23 cellular contexts compared by ENCODE assay signal in genomic region chr5:179841621-179842020, GRCh38. TPM values are rescaled to one million over a fixed set of nuclear protein-coding genes. Genes with fewer than 3 reads are reported as not detected.
DNase-seq lines count a peak whose midpoint lies in the region; ATAC-seq and TF ChIP-seq lines count a peak whose summit lies in the region.
"Had no signal": no experiment of that assay in that cellular context is flagged by ENCODE, and none has a peak within 500 bp of the region (broad histone marks: within the 10 kb centered on the region; RNA-seq: fewer than 3 reads in every experiment).

No MANE protein-coding gene starts in this region.

- no peak for TF ChIP-seq CTCF in chondrocyte (IDR thresholded peaks at IDR 0.05)
- no peak for TF ChIP-seq CTCF in osteoblast (IDR thresholded peaks at IDR 0.05; ENCODE audit: extremely low read depth, low read depth, low read length)

- H3K9me3 Mint-ChIP-seq in activated T-cell treated with anti-CD3 and anti-CD28 coated beads, Interleukin-2, amount 50 U/mL, for 24 hours: peaks cover 3% of the 10 kb centered on the region
- H3K9me3 Mint-ChIP-seq in chondrocyte (ENCODE audit: low read depth): peaks cover 9% of the 10 kb centered on the region
- H3K9me3 Mint-ChIP-seq in stimulated activated effector memory CD8-positive, alpha-beta T cell treated with anti-CD3 and anti-CD28 coated beads, Interleukin-12 subunit alpha, Interleukin-12 subunit beta, amount 100 ng/mL, for 72 hours: peaks cover 4% of the 10 kb centered on the region

- no peaks in the 10 kb centered on the region for H3K4me1 ChIP-seq in osteoblast (ENCODE audit: insufficient read depth, low read length)
- H3K4me1 ChIP-seq: BE2C had no signal

- ATAC-seq in stimulated activated effector memory CD8-positive, alpha-beta T cell treated with anti-CD3 and anti-CD28 coated beads, Interleukin-12 subunit alpha, Interleukin-12 subunit beta, amount 100 ng/mL, for 72 hours: no peak
- ATAC-seq: HCT116 had no signal

- H3K27ac ChIP-seq in osteoblast (ENCODE audit: low read depth, low read length): no peak overlapping the region

- no peak overlapping the region for H3K4me2 ChIP-seq in osteoblast (ENCODE audit: insufficient read depth, low read length)

- H3K36me3 Mint-ChIP-seq in activated T-cell treated with anti-CD3 and anti-CD28 coated beads, Interleukin-2, amount 50 U/mL, for 24 hours (ENCODE audit: low read depth): peaks cover 72% of the 10 kb centered on the region
- H3K36me3 Mint-ChIP-seq in chondrocyte (ENCODE audit: low read depth): peaks cover 23% of the 10 kb centered on the region
- H3K36me3 Mint-ChIP-seq in stimulated activated effector memory CD8-positive, alpha-beta T cell treated with anti-CD3 and anti-CD28 coated beads, Interleukin-12 subunit alpha, Interleukin-12 subunit beta, amount 100 ng/mL, for 72 hours: peaks cover 52% of the 10 kb centered on the region

- H3K27me3 Mint-ChIP-seq in activated T-cell treated with anti-CD3 and anti-CD28 coated beads, Interleukin-2, amount 50 U/mL, for 24 hours: no peaks in the 10 kb centered on the region
- H3K27me3 Mint-ChIP-seq in chondrocyte (ENCODE audit: low read depth): no peaks in the 10 kb centered on the region
- H3K27me3 Mint-ChIP-seq: CD4-positive, alpha-beta T cell; IgD-negative memory B cell had no signal

- no peak overlapping the region for H3K4me3 Mint-ChIP-seq in activated T-cell treated with anti-CD3 and anti-CD28 coated beads, Interleukin-2, amount 50 U/mL, for 24 hours
- no peak overlapping the region for H3K4me3 Mint-ChIP-seq in chondrocyte (ENCODE audit: unreplicated experiment)
- no peak overlapping the region for H3K4me3 Mint-ChIP-seq in stimulated activated effector memory CD8-positive, alpha-beta T cell treated with anti-CD3 and anti-CD28 coated beads, Interleukin-12 subunit alpha, Interleukin-12 subunit beta, amount 100 ng/mL, for 72 hours
- H3K4me3 Mint-ChIP-seq: CD4-positive, alpha-beta T cell; IgD-negative memory B cell had no signal

- H2AFZ ChIP-seq in osteoblast (ENCODE audit: low read length): no peak overlapping the region

- H3K27ac Mint-ChIP-seq in activated T-cell treated with anti-CD3 and anti-CD28 coated beads, Interleukin-2, amount 50 U/mL, for 24 hours: peak overlapping the region; percentile 37
- no peak overlapping the region for H3K27ac Mint-ChIP-seq in chondrocyte (ENCODE audit: unreplicated experiment)
- H3K27ac Mint-ChIP-seq in stimulated activated effector memory CD8-positive, alpha-beta T cell treated with anti-CD3 and anti-CD28 coated beads, Interleukin-12 subunit alpha, Interleukin-12 subunit beta, amount 100 ng/mL, for 72 hours: peak overlapping the region; percentile 73
- H3K27ac Mint-ChIP-seq: CD4-positive, alpha-beta T cell had no signal

- H3K4me3 ChIP-seq in osteoblast (ENCODE audit: insufficient read depth, low read length): no peak overlapping the region
- H3K4me3 ChIP-seq: MG63 had no signal

- H4K20me1 ChIP-seq in osteoblast (ENCODE audit: insufficient read depth, low read length): peaks cover 3% of the 10 kb centered on the region

- peaks cover 22% of the 10 kb centered on the region for H3K36me3 ChIP-seq in osteoblast (ENCODE audit: insufficient read depth, low read length)

- DNase-seq in activated T-cell treated with anti-CD3 and anti-CD28 coated beads, Interleukin-2, amount 50 U/mL, for 24 hours: no peak
- DNase-seq in activated T-cell treated with anti-CD3 and anti-CD28 coated beads, Interleukin-2, amount 50 U/mL, for 48 hours: no peak
- DNase-seq in chondrocyte (ENCODE audit: low spot score): peak; percentile 91
- peak; percentile 15 for DNase-seq in osteoblast (ENCODE audit: insufficient read length, low spot score, missing footprints)
- DNase-seq in stimulated activated effector memory CD8-positive, alpha-beta T cell treated with anti-CD3 and anti-CD28 coated beads, Interleukin-12 subunit alpha, Interleukin-12 subunit beta, amount 100 ng/mL, for 72 hours (ENCODE audit: low spot score in 2 of 2): no peak
- DNase-seq in ureter (ENCODE audit: low spot score): no peak
- DNase-seq in GM19238 (ENCODE audit: insufficient read length, low spot score): no peak
- DNase-seq in stimulated activated CD4-positive, alpha-beta T cell treated with anti-CD3 and anti-CD28 coated beads, Interleukin-4, amount 100 ng/mL, for 24 hours: no peak
- DNase-seq: BE2C; CD4-positive, alpha-beta T cell; DMS53; GOT3; Kasumi-1; MG63; NCI-H1092; NCI-H146; NCI-H2081 treated with DMSO at 0.1 percent for 48 hours; NCI-H510A treated with DMSO at 0.1 percent for 48 hours; NCI-H774; OCI-M1; SHP77 treated with DMSO at 0.1 percent for 48 hours had no signal

- H3K79me2 ChIP-seq in osteoblast (ENCODE audit: insufficient read depth, low read length): no peaks in the 10 kb centered on the region

- no peaks in the 10 kb centered on the region for H3K9me3 ChIP-seq in osteoblast (ENCODE audit: low read depth, low read length)
- H3K9me3 ChIP-seq: BE2C had no signal

- peaks cover 10% of the 10 kb centered on the region for H3K4me1 Mint-ChIP-seq in activated T-cell treated with anti-CD3 and anti-CD28 coated beads, Interleukin-2, amount 50 U/mL, for 24 hours (ENCODE audit: low read depth)
- no peaks in the 10 kb centered on the region for H3K4me1 Mint-ChIP-seq in chondrocyte (ENCODE audit: low read depth)
- peaks cover 8% of the 10 kb centered on the region for H3K4me1 Mint-ChIP-seq in stimulated activated effector memory CD8-positive, alpha-beta T cell treated with anti-CD3 and anti-CD28 coated beads, Interleukin-12 subunit alpha, Interleukin-12 subunit beta, amount 100 ng/mL, for 72 hours

- no peaks in the 10 kb centered on the region for H3K27me3 ChIP-seq in osteoblast (ENCODE audit: insufficient read depth, low read length)
- H3K27me3 ChIP-seq: BE2C, MG63 had no signal

RNA-seq across cellular contexts. Expression of gene MRNIP, which starts 17.0 kb away (rescaled TPM):
- 13.4 to 20.0 TPM (median 16.4 TPM) in 3 replicates for total RNA-seq in chondrocyte
- 10.1 and 12.7 TPM in 2 replicates for total RNA-seq in osteoblast
- total RNA-seq in ureter: 40.5 TPM

RNA-seq across cellular contexts. Expression of gene SQSTM1, which starts 20.9 kb away (rescaled TPM):
- 219 to 297 TPM (median 296 TPM) in 3 replicates for total RNA-seq in chondrocyte
- total RNA-seq in osteoblast: 826 and 992 TPM in 2 replicates
- 265 TPM for total RNA-seq in ureter

RNA-seq across cellular contexts. Expression of gene MGAT4B, which starts 35.0 kb away (rescaled TPM):
- 135 to 144 TPM (median 142 TPM) in 3 replicates for total RNA-seq in chondrocyte
- 90.5 and 95.9 TPM in 2 replicates for total RNA-seq in osteoblast
- 93.8 TPM for total RNA-seq in ureter

RNA-seq across cellular contexts. Expression of gene LTC4S, which starts 47.8 kb away (rescaled TPM):
- total RNA-seq in chondrocyte (1.2 to 1.7 TPM (median 1.3 TPM) in 3 replicates), osteoblast (1.4 and 1.5 TPM in 2 replicates), ureter (13.7 TPM)

Comparison
In these comparisons a context has a peak if more than half of its experiments do, and no peak if none do; other contexts are left out.
1. DNase-seq: peak in chondrocyte (single experiment) and osteoblast (single experiment); none in activated T-cell treated with anti-CD3 and anti-CD28 coated beads, Interleukin-2, amount 50 U/mL, for 24 hours (single experiment), activated T-cell treated with anti-CD3 and anti-CD28 coated beads, Interleukin-2, amount 50 U/mL, for 48 hours (0 of 2), stimulated activated effector memory CD8-positive, alpha-beta T cell treated with anti-CD3 and anti-CD28 coated beads, Interleukin-12 subunit alpha, Interleukin-12 subunit beta, amount 100 ng/mL, for 72 hours (0 of 2), ureter (single experiment), GM19238 (single experiment) and stimulated activated CD4-positive, alpha-beta T cell treated with anti-CD3 and anti-CD28 coated beads, Interleukin-4, amount 100 ng/mL, for 24 hours (single experiment).